11 cellular contexts compared by ENCODE assay signal in genomic region chr5:374631-375335, GRCh38. TPM values are rescaled to one million over a fixed set of nuclear protein-coding genes. Genes with fewer than 3 reads are reported as not detected.
A peak's percentile ranks its signal among the peaks of the same experiment; 100 is the strongest.
DNase-seq lines count a peak whose midpoint lies in the region; ATAC-seq and TF ChIP-seq lines count a peak whose summit lies in the region.
"Had no signal": no experiment of that assay in that cellular context is flagged by ENCODE, and none has a peak within 500 bp of the region (broad histone marks: within the 10 kb centered on the region; RNA-seq: fewer than 3 reads in every experiment).

No MANE protein-coding gene starts in this region.

- H3K4me1 ChIP-seq in hepatocyte (ENCODE audit: insufficient read depth) (peaks cover 21% of the 10 kb centered on the region), testis (peaks cover 6% of the 10 kb centered on the region)

- ATAC-seq in HG03039 (IDR thresholded peaks at IDR 0.05; ENCODE audit: unreplicated experiment) (no peak), GM21423 (IDR thresholded peaks at IDR 0.05; ENCODE audit: unreplicated experiment) (no peak)

- no peak for TF ChIP-seq POLR2A in testis (IDR thresholded peaks at IDR 0.05)

- intact Hi-C loops in activated naive CD4-positive, alpha-beta T cell treated with anti-CD3 and anti-CD28 coated beads for 36 hours (cut with micrococcal nuclease) = no loop called here
- intact Hi-C loops in activated CD4-positive, alpha-beta memory T cell treated with anti-CD3 and anti-CD28 coated beads for 36 hours (cut with micrococcal nuclease) = loop anchor here (5.0 kb wide), 1 partner anchor 83 kb away; no protein-coding TSS in a partner anchor
- intact Hi-C loops in testis (cut with DNase I; ENCODE audit: low total_unique reads) = no loop called here

- peak overlapping the region; percentile 94 for H3K4me2 ChIP-seq in hepatocyte

- H3K9me3 ChIP-seq in hepatocyte (ENCODE audit: low read depth) = no peaks in the 10 kb centered on the region
- no peaks in the 10 kb centered on the region for H3K9me3 ChIP-seq in testis
- H3K9me3 ChIP-seq: ovary had no signal

- peak overlapping the region; percentile 77 for H3K27ac ChIP-seq in hepatocyte
- no peak overlapping the region for H3K27ac ChIP-seq in testis

- peak overlapping the region; percentile 69 for H3K27ac Mint-ChIP-seq in activated naive CD4-positive, alpha-beta T cell treated with anti-CD3 and anti-CD28 coated beads for 36 hours
- peak overlapping the region; percentile 84 for H3K27ac Mint-ChIP-seq in activated CD4-positive, alpha-beta memory T cell treated with anti-CD3 and anti-CD28 coated beads for 36 hours
- H3K27ac Mint-ChIP-seq: CD4-positive, alpha-beta T cell had no signal

- no peaks in the 10 kb centered on the region for H4K20me1 ChIP-seq in hepatocyte (ENCODE audit: insufficient read depth, poor library complexity, severe bottlenecking)

- H3K9me3 Mint-ChIP-seq in activated naive CD4-positive, alpha-beta T cell treated with anti-CD3 and anti-CD28 coated beads for 36 hours = no peaks in the 10 kb centered on the region
- H3K9me3 Mint-ChIP-seq in activated CD4-positive, alpha-beta memory T cell treated with anti-CD3 and anti-CD28 coated beads for 36 hours = no peaks in the 10 kb centered on the region
- H3K9me3 Mint-ChIP-seq: CD4-positive, alpha-beta T cell had no signal

- no peak overlapping the region for H3K4me3 ChIP-seq in hepatocyte
- H3K4me3 ChIP-seq in testis = no peak overlapping the region

- peak; percentile 5 for DNase-seq in activated naive CD4-positive, alpha-beta T cell treated with anti-CD3 and anti-CD28 coated beads for 36 hours
- DNase-seq in activated naive CD4-positive, alpha-beta T cell treated with anti-CD3 and anti-CD28 coated beads, Interleukin-2, amount 50 U/mL, for 16 hours = no peak
- DNase-seq in activated CD4-positive, alpha-beta memory T cell treated with anti-CD3 and anti-CD28 coated beads for 36 hours = peak; percentile 11
- DNase-seq in hepatocyte (ENCODE audit: low spot score) = no peak
- peak; percentile 11 for DNase-seq in testis
- no peak for DNase-seq in HuH-7.5 (ENCODE audit: low spot score)
- DNase-seq: central memory CD4-positive, alpha-beta T cell; ovary had no signal

- no peak overlapping the region for H3K4me3 Mint-ChIP-seq in activated naive CD4-positive, alpha-beta T cell treated with anti-CD3 and anti-CD28 coated beads for 36 hours
- peak overlapping the region; percentile 66 for H3K4me3 Mint-ChIP-seq in activated CD4-positive, alpha-beta memory T cell treated with anti-CD3 and anti-CD28 coated beads for 36 hours
- H3K4me3 Mint-ChIP-seq: CD4-positive, alpha-beta T cell had no signal

- H3K27me3 Mint-ChIP-seq in activated naive CD4-positive, alpha-beta T cell treated with anti-CD3 and anti-CD28 coated beads for 36 hours (ENCODE audit: low read depth) = peaks cover 5% of the 10 kb centered on the region
- peaks cover 6% of the 10 kb centered on the region for H3K27me3 Mint-ChIP-seq in activated CD4-positive, alpha-beta memory T cell treated with anti-CD3 and anti-CD28 coated beads for 36 hours

- H3K9me2 ChIP-seq in hepatocyte (replicated peaks; ENCODE audit: insufficient read depth) = no peaks in the 10 kb centered on the region

- 80% methylated on average over 19 of the region's 19 CpGs for WGBS in hepatocyte (ENCODE audit: low lambda C conversion rate, missing lambda C conversion rate)
- WGBS in testis, 2 donors = 65 to 74% methylated on average over 16 to 19 of the region's 19 CpGs

- H3K27me3 ChIP-seq in hepatocyte = no peaks in the 10 kb centered on the region
- H3K27me3 ChIP-seq in testis = no peaks in the 10 kb centered on the region
- H3K27me3 ChIP-seq: ovary had no signal

- H3K36me3 ChIP-seq in hepatocyte (replicated peaks; ENCODE audit: insufficient read depth, low read depth) = no peaks in the 10 kb centered on the region
- no peaks in the 10 kb centered on the region for H3K36me3 ChIP-seq in testis (ENCODE audit: low read depth, missing control alignments)
- H3K36me3 ChIP-seq: ovary had no signal

- no peak overlapping the region for H2AFZ ChIP-seq in hepatocyte

- no peak for TF ChIP-seq CTCF in hepatocyte (IDR thresholded peaks at IDR 0.05; ENCODE audit: poor library complexity)
- no peak for TF ChIP-seq CTCF in testis (IDR thresholded peaks at IDR 0.05)

- peaks cover 48% of the 10 kb centered on the region for H3K4me1 Mint-ChIP-seq in activated naive CD4-positive, alpha-beta T cell treated with anti-CD3 and anti-CD28 coated beads for 36 hours (ENCODE audit: low read depth)
- peaks cover 53% of the 10 kb centered on the region for H3K4me1 Mint-ChIP-seq in activated CD4-positive, alpha-beta memory T cell treated with anti-CD3 and anti-CD28 coated beads for 36 hours (ENCODE audit: low read depth)

- no peaks in the 10 kb centered on the region for H3K79me2 ChIP-seq in hepatocyte

- H3K36me3 Mint-ChIP-seq in activated naive CD4-positive, alpha-beta T cell treated with anti-CD3 and anti-CD28 coated beads for 36 hours (ENCODE audit: low read depth) = no peaks in the 10 kb centered on the region
- H3K36me3 Mint-ChIP-seq in activated CD4-positive, alpha-beta memory T cell treated with anti-CD3 and anti-CD28 coated beads for 36 hours = peaks cover 13% of the 10 kb centered on the region

- POLR2A ChIA-PET in activated CD4-positive, alpha-beta memory T cell treated with anti-CD3 and anti-CD28 coated beads for 36 hours (lab: Charles Lee) = interaction anchor here (0.8 to 1.2 kb wide), 2 partner anchors 18 to 22 kb away, joined by 3 to 5 read pairs; no protein-coding TSS in a partner anchor

- CTCF ChIA-PET in activated naive CD4-positive, alpha-beta T cell treated with anti-CD3 and anti-CD28 coated beads for 36 hours (lab: Charles Lee) = interaction anchor here (0.6 kb wide), 2 partner anchors 58 to 75 kb away, joined by 3 to 4 read pairs; no protein-coding TSS in a partner anchor
- CTCF ChIA-PET in activated CD4-positive, alpha-beta memory T cell treated with anti-CD3 and anti-CD28 coated beads for 36 hours (lab: Charles Lee) = interaction anchor here (0.6 to 1.1 kb wide), 2 partner anchors 25 to 35 kb away, joined by 3 to 5 read pairs; no protein-coding TSS in a partner anchor

RNA-seq across cellular contexts. Expression of gene AHRR, which starts 53.3 kb away (rescaled TPM):
- total RNA-seq in activated naive CD4-positive, alpha-beta T cell treated with anti-CD3 and anti-CD28 coated beads for 36 hours = 1 to 10 TPM; 4.1 to 5.5 TPM
- 10 to 100 TPM; 16.7 to 16.8 TPM for total RNA-seq in activated CD4-positive, alpha-beta memory T cell treated with anti-CD3 and anti-CD28 coated beads for 36 hours
- 1.8 and 2.6 TPM in 2 replicates for total RNA-seq in hepatocyte
- 1.8 and 2.4 TPM in 2 replicates for polyA plus RNA-seq in hepatocyte
- total RNA-seq in testis = 10 to 100 TPM; 36.9 to 43.4 TPM
- 68.5 TPM for polyA plus RNA-seq in testis (ENCODE audit: insufficient read depth, low read depth, low replicate concordance)

Comparison
In these comparisons a context has a peak if more than half of its experiments do, and no peak if none do; other contexts are left out.
1. DNase-seq: peak in activated naive CD4-positive, alpha-beta T cell treated with anti-CD3 and anti-CD28 coated beads for 36 hours (single experiment), activated CD4-positive, alpha-beta memory T cell treated with anti-CD3 and anti-CD28 coated beads for 36 hours (single experiment) and testis (single experiment); none in activated naive CD4-positive, alpha-beta T cell treated with anti-CD3 and anti-CD28 coated beads, Interleukin-2, amount 50 U/mL, for 16 hours (single experiment), hepatocyte (single experiment) and HuH-7.5 (single experiment).